Comparison of ENCODE assay signal across 8 cellular contexts in genomic region chr2:43004126-43004865, GRCh38.
DNase-seq lines count a peak whose midpoint lies in the region; ATAC-seq and TF ChIP-seq lines count a peak whose summit lies in the region.
"Not testable (repeated sequence)": the region's sequence is repeated elsewhere in the genome, so short reads cannot be mapped to it uniquely, and the experiment has no call there.

No MANE protein-coding gene starts in this region.

- not testable (repeated sequence) for H3K27me3 Mint-ChIP-seq in brain

- TF ChIP-seq CTCF in RWPE2 (IDR thresholded peaks at IDR 0.05; ENCODE audit: poor library complexity, severe bottlenecking); brain (conservative IDR thresholded peaks at IDR 0.05); neutrophil (IDR thresholded peaks at IDR 0.05): not testable (repeated sequence)

- intact Hi-C loops in left colon (cut with DNase I, micrococcal nuclease) = not testable (repeated sequence)

- not testable (repeated sequence) for H3K9ac ChIP-seq in BLaER1
- H3K9ac ChIP-seq in duodenal mucosa (ENCODE audit: low read depth in 1 of 2, low read length in 2 of 2) = peak overlapping the region; percentile 48 to 67
- H3K9ac ChIP-seq in mucosa of stomach (ENCODE audit: low read length) = peak overlapping the region; percentile 24

- peak overlapping the region in 1 of 5 experiments; percentile 44 for H3K4me3 Mint-ChIP-seq in brain

- not testable (repeated sequence) for ATAC-seq in RWPE2 (ENCODE audit: low read depth); left colon

- peaks cover 0 to 10% (median 3%) of the 10 kb centered on the region in 5 experiments for H3K9me3 Mint-ChIP-seq in brain

- not testable (repeated sequence) for H3K36me3 Mint-ChIP-seq in brain

- peak overlapping the region; percentile 62; the same call in 1 of the 2 replicates for H3K4me2 ChIP-seq in BLaER1

- peak overlapping the region in 4 of 5 experiments; percentile 16 to 73 (median 22) for H3K27ac Mint-ChIP-seq in brain

- peak; percentile 21 for DNase-seq in RWPE2 (ENCODE audit: low spot score)
- peak; percentile 13 to 31 for DNase-seq in left colon
- not testable (repeated sequence) for DNase-seq in substantia nigra (lab: John Stamatoyannopoulos, UW)

- not testable (repeated sequence) for H3K9me3 ChIP-seq in BLaER1; RWPE2 (ENCODE audit: severe bottlenecking); duodenal mucosa (ENCODE audit: control insufficient read depth in 1 of 2, low read length in 2 of 2); mucosa of stomach (ENCODE audit: control insufficient read depth, low read length); neutrophil

- H3K36me3 ChIP-seq in BLaER1; RWPE2 (ENCODE audit: low read depth); duodenal mucosa (ENCODE audit: control insufficient read depth in 1 of 2, insufficient read depth in 2 of 2, low read length in 2 of 2); mucosa of stomach (ENCODE audit: control insufficient read depth, insufficient read depth, low read length); neutrophil: not testable (repeated sequence)

- H4K20me1 ChIP-seq in BLaER1 = not testable (repeated sequence)

- H3K27ac ChIP-seq in BLaER1; RWPE2 (ENCODE audit: poor library complexity, severe bottlenecking): not testable (repeated sequence)
- H3K27ac ChIP-seq in duodenal mucosa (ENCODE audit: low read depth, low read length) = peak overlapping the region; percentile 72
- H3K27ac ChIP-seq in neutrophil = peak overlapping the region; percentile 70
- peak overlapping the region; percentile 97 for H3K27ac ChIP-seq in substantia nigra (ENCODE audit: low read depth, low read length, poor library complexity, severe bottlenecking)

- H3K4me1 ChIP-seq in BLaER1 (peaks cover 58% of the 10 kb centered on the region), duodenal mucosa (ENCODE audit: control insufficient read depth in 1 of 2, insufficient read depth in 2 of 2, low read length in 2 of 2) (peaks cover 49 to 64% of the 10 kb centered on the region in 2 donors), mucosa of stomach (ENCODE audit: control insufficient read depth, insufficient read depth, low read length) (peaks cover 63% of the 10 kb centered on the region), neutrophil (ENCODE audit: control insufficient read depth in 1 of 2, insufficient read depth in 1 of 2, low read depth in 1 of 2, low read length in 1 of 2) (peaks cover 26 to 35% of the 10 kb centered on the region in 2 experiments)
- H3K4me1 ChIP-seq in RWPE2 (ENCODE audit: insufficient read depth, poor library complexity, severe bottlenecking) = not testable (repeated sequence)

- H3K4me3 ChIP-seq in BLaER1; RWPE2 (ENCODE audit: severe bottlenecking); mucosa of stomach (ENCODE audit: low read length): not testable (repeated sequence)
- H3K4me3 ChIP-seq in duodenal mucosa (ENCODE audit: low read depth in 1 of 2, low read length in 2 of 2) (peak overlapping the region in 1 of 2 donors; percentile 19), neutrophil (ENCODE audit: low read depth in 1 of 2, low read length in 1 of 2) (peak overlapping the region in 1 of 2 experiments; percentile 19)

- not testable (repeated sequence) for H3K27me3 ChIP-seq in BLaER1; RWPE2 (ENCODE audit: insufficient read depth, poor library complexity, severe bottlenecking); duodenal mucosa (ENCODE audit: control insufficient read depth in 1 of 2, insufficient read depth in 2 of 2, low read length in 2 of 2); mucosa of stomach (ENCODE audit: control insufficient read depth, insufficient read depth, low read length); neutrophil

- H3K4me1 Mint-ChIP-seq in brain = peaks cover 36% of the 10 kb centered on the region
